In genomic region chr6:7165002-7165735, GRCh38 we compare ENCODE assay signal across 13 cellular contexts.
DNase-seq lines count a peak whose midpoint lies in the region; ATAC-seq and TF ChIP-seq lines count a peak whose summit lies in the region.
"Had no signal": no experiment of that assay in that cellular context is flagged by ENCODE, and none has a peak within 500 bp of the region (broad histone marks: within the 10 kb centered on the region; RNA-seq: fewer than 3 reads in every experiment).

No MANE protein-coding gene starts in this region.

- ATAC-seq in stimulated activated memory B cell treated with anti-CD40 and anti-IgM and Interleukin-4, amounts not matched to agents 10 μg/mL and 1 μg/mL and 100 μg/mL, for 72 hours, result no peak
- no peak for ATAC-seq in HG03280 (IDR thresholded peaks at IDR 0.05; ENCODE audit: unreplicated experiment)
- ATAC-seq in stimulated activated effector memory CD8-positive, alpha-beta T cell treated with anti-CD3 and anti-CD28 coated beads, Interleukin-12 subunit alpha, Interleukin-12 subunit beta, amount 100 ng/mL, for 72 hours, result no peak

- H3K4me1 Mint-ChIP-seq in stimulated activated memory B cell treated with anti-CD40 and anti-IgM and Interleukin-4, amounts not matched to agents 10 μg/mL and 1 μg/mL and 100 μg/mL, for 72 hours, result peaks cover 87% of the 10 kb centered on the region
- H3K4me1 Mint-ChIP-seq in stimulated activated effector memory CD8-positive, alpha-beta T cell treated with anti-CD3 and anti-CD28 coated beads, Interleukin-12 subunit alpha, Interleukin-12 subunit beta, amount 100 ng/mL, for 72 hours, result peaks cover 50% of the 10 kb centered on the region

- no peaks in the 10 kb centered on the region for H3K9me3 Mint-ChIP-seq in stimulated activated memory B cell treated with anti-CD40 and anti-IgM and Interleukin-4, amounts not matched to agents 10 μg/mL and 1 μg/mL and 100 μg/mL, for 72 hours
- no peaks in the 10 kb centered on the region for H3K9me3 Mint-ChIP-seq in stimulated activated effector memory CD8-positive, alpha-beta T cell treated with anti-CD3 and anti-CD28 coated beads, Interleukin-12 subunit alpha, Interleukin-12 subunit beta, amount 100 ng/mL, for 72 hours

- DNase-seq in NCI-H187 (lab: John Stamatoyannopoulos, UW) (peak; percentile 20 to 29), NCI-H187 treated with DMSO at 0.1 percent for 48 hours (lab: John Stamatoyannopoulos, UW) (no peak)
- no peak for DNase-seq in stimulated activated effector memory CD8-positive, alpha-beta T cell treated with anti-CD3 and anti-CD28 coated beads, Interleukin-12 subunit alpha, Interleukin-12 subunit beta, amount 100 ng/mL, for 72 hours (ENCODE audit: low spot score in 2 of 2)
- DNase-seq: 8988T; central memory CD4-positive, alpha-beta T cell; NCI-H1092; SIG-M5 had no signal

- H3K9me3 ChIP-seq in iPS-20b (ENCODE audit: insufficient read depth, low read depth, low read length), result no peaks in the 10 kb centered on the region
- H3K9me3 ChIP-seq: ovary had no signal

- H3K27ac Mint-ChIP-seq in stimulated activated memory B cell treated with anti-CD40 and anti-IgM and Interleukin-4, amounts not matched to agents 10 μg/mL and 1 μg/mL and 100 μg/mL, for 72 hours, result no peak overlapping the region
- no peak overlapping the region for H3K27ac Mint-ChIP-seq in stimulated activated effector memory CD8-positive, alpha-beta T cell treated with anti-CD3 and anti-CD28 coated beads, Interleukin-12 subunit alpha, Interleukin-12 subunit beta, amount 100 ng/mL, for 72 hours

- no peak overlapping the region for H3K4me3 ChIP-seq in iPS-20b (ENCODE audit: low read length)
- no peak overlapping the region for H3K4me3 ChIP-seq in skin epidermis
- H3K4me3 ChIP-seq: ovary had no signal

- H3K27me3 Mint-ChIP-seq in stimulated activated memory B cell treated with anti-CD40 and anti-IgM and Interleukin-4, amounts not matched to agents 10 μg/mL and 1 μg/mL and 100 μg/mL, for 72 hours, result no peaks in the 10 kb centered on the region

- H3K4me1 ChIP-seq in iPS-20b (ENCODE audit: insufficient read depth, low read length), result peaks cover 25% of the 10 kb centered on the region

- H3K36me3 ChIP-seq in iPS-20b (ENCODE audit: insufficient read depth, low read depth, low read length), result no peaks in the 10 kb centered on the region
- H3K36me3 ChIP-seq: ovary had no signal

- no peaks in the 10 kb centered on the region for H3K27me3 ChIP-seq in iPS-20b (ENCODE audit: insufficient read depth, low read length)
- H3K27me3 ChIP-seq: ovary had no signal

- peaks cover 15% of the 10 kb centered on the region for H3K36me3 Mint-ChIP-seq in stimulated activated memory B cell treated with anti-CD40 and anti-IgM and Interleukin-4, amounts not matched to agents 10 μg/mL and 1 μg/mL and 100 μg/mL, for 72 hours
- peaks cover 22% of the 10 kb centered on the region for H3K36me3 Mint-ChIP-seq in stimulated activated effector memory CD8-positive, alpha-beta T cell treated with anti-CD3 and anti-CD28 coated beads, Interleukin-12 subunit alpha, Interleukin-12 subunit beta, amount 100 ng/mL, for 72 hours

- H3K4me3 Mint-ChIP-seq in stimulated activated memory B cell treated with anti-CD40 and anti-IgM and Interleukin-4, amounts not matched to agents 10 μg/mL and 1 μg/mL and 100 μg/mL, for 72 hours, result no peak overlapping the region
- H3K4me3 Mint-ChIP-seq in stimulated activated effector memory CD8-positive, alpha-beta T cell treated with anti-CD3 and anti-CD28 coated beads, Interleukin-12 subunit alpha, Interleukin-12 subunit beta, amount 100 ng/mL, for 72 hours, result no peak overlapping the region

- 0 out of 2 replicates have a peak overlapping the region, but pooled peaks have one; percentile 11 for H3K9ac ChIP-seq in iPS-20b (ENCODE audit: low read depth, low read length)

- H3K27ac ChIP-seq in VCaP, result peak overlapping the region; percentile 28
- H3K27ac ChIP-seq in iPS-20b (ENCODE audit: low read length), result no peak overlapping the region
- peak overlapping the region in 11 of 21 experiments; percentile 15 to 79 (median 65) for H3K27ac ChIP-seq in skin epidermis
- H3K27ac ChIP-seq: ovary had no signal

- no peak for TF ChIP-seq CTCF in VCaP (conservative IDR thresholded peaks at IDR 0.05)

Comparison
In these comparisons a context has a peak if more than half of its experiments do, and no peak if none do; other contexts are left out.
1. DNase-seq: peak in NCI-H187 (2 of 2); none in NCI-H187 treated with DMSO at 0.1 percent for 48 hours (single experiment) and stimulated activated effector memory CD8-positive, alpha-beta T cell treated with anti-CD3 and anti-CD28 coated beads, Interleukin-12 subunit alpha, Interleukin-12 subunit beta, amount 100 ng/mL, for 72 hours (0 of 2).